8 cellular contexts compared by ENCODE assay signal in the genomic region with DNA sequence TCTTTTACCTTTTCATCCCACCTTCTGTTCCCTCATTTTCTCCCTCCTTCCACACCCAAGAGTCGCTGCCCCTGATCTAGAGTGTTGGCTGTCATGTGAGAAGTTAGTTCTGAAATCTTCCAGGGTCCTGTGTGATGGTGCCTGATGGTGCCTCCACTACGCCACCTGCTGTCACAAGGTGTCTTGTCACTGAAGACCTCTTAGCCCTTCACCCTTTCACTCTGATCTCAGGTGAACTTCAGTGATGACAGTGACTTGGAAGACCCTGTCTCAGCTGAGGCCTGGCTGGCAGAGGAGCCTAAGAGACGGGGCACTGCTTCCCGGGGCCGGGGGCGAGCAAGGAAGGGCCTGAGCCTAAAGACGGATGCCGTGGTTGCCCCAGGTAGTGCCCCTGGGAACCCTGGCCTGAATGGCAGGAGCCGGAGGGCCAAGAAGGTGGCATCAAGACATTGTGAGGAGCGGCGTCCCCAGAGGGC. TPM values are rescaled to one million over a fixed set of nuclear protein-coding genes. Genes with fewer than 3 reads are reported as not detected.
DNase-seq lines count a peak whose midpoint lies in the region.

No MANE protein-coding gene starts in this region.

- peaks cover 61% of the 10 kb centered on the region for H3K36me3 Mint-ChIP-seq in activated CD4-positive, alpha-beta memory T cell treated with anti-CD3 and anti-CD28 coated beads for 36 hours

- H3K9me3 Mint-ChIP-seq in activated CD4-positive, alpha-beta memory T cell treated with anti-CD3 and anti-CD28 coated beads for 36 hours: no peaks in the 10 kb centered on the region

- peaks cover 19% of the 10 kb centered on the region for H3K4me1 Mint-ChIP-seq in activated CD4-positive, alpha-beta memory T cell treated with anti-CD3 and anti-CD28 coated beads for 36 hours (ENCODE audit: low read depth)

- CTCF ChIA-PET in activated CD4-positive, alpha-beta memory T cell treated with anti-CD3 and anti-CD28 coated beads for 36 hours (lab: Charles Lee): interaction anchor here (0.6 to 8.4 kb wide), 17 partner anchors 9 to 222 kb away, joined by 3 to 172 read pairs (median 5); partner anchors contain the start of genes AAAS and ESPL1

- POLR2A ChIA-PET in activated CD4-positive, alpha-beta memory T cell treated with anti-CD3 and anti-CD28 coated beads for 36 hours (lab: Charles Lee): interaction anchor here (1.3 kb wide), 1 partner anchor 18 kb away, joined by 6 read pairs; no protein-coding TSS in a partner anchor

- H3K27me3 Mint-ChIP-seq in activated CD4-positive, alpha-beta memory T cell treated with anti-CD3 and anti-CD28 coated beads for 36 hours: no peaks in the 10 kb centered on the region

- H3K27ac Mint-ChIP-seq in activated CD4-positive, alpha-beta memory T cell treated with anti-CD3 and anti-CD28 coated beads for 36 hours: peak overlapping the region; percentile 68

- intact Hi-C loops in activated CD4-positive, alpha-beta memory T cell treated with anti-CD3 and anti-CD28 coated beads for 36 hours (cut with micrococcal nuclease): loop anchor here (1.0 kb wide), 2 partner anchors 74 to 128 kb away; no protein-coding TSS in a partner anchor

- H3K4me3 Mint-ChIP-seq in activated CD4-positive, alpha-beta memory T cell treated with anti-CD3 and anti-CD28 coated beads for 36 hours: no peak overlapping the region

- DNase-seq in NCI-H2081 (lab: John Stamatoyannopoulos, UW) (peak; percentile 10 to 39), NCI-H2081 treated with DMSO at 0.1 percent for 48 hours (lab: John Stamatoyannopoulos, UW) (no peak), NCI-H2029 treated with DMSO at 0.1 percent for 48 hours (lab: John Stamatoyannopoulos, UW) (peak; percentile 20), ecto neural progenitor cell (ENCODE audit: low spot score) (peak; percentile 72), lung microvascular endothelial cell (ENCODE audit: low read depth in 2 of 2) (peak; percentile 79), cerebellar nuclear complex (lab: John Stamatoyannopoulos, UW) (no peak)
- peak; percentile 76 for DNase-seq in activated CD4-positive, alpha-beta memory T cell treated with anti-CD3 and anti-CD28 coated beads for 36 hours
- peak; percentile 51 for DNase-seq in stimulated activated CD8-positive, alpha-beta memory T cell treated with anti-CD3 and anti-CD28 coated beads, Interleukin-4, amount 100 ng/mL, for 24 hours (ENCODE audit: low read depth)

RNA-seq across cellular contexts. Expression of gene PFDN5, which starts 7.6 kb away (rescaled TPM):
- 100 to 1,000 TPM; 354 to 359 TPM for total RNA-seq in activated CD4-positive, alpha-beta memory T cell treated with anti-CD3 and anti-CD28 coated beads for 36 hours
- 412 and 577 TPM in 2 replicates for total RNA-seq in lung microvascular endothelial cell

RNA-seq across cellular contexts. Expression of gene MYG1, which starts 11.7 kb away (rescaled TPM):
- total RNA-seq in activated CD4-positive, alpha-beta memory T cell treated with anti-CD3 and anti-CD28 coated beads for 36 hours: 10 to 100 TPM; 77.9 to 82.5 TPM
- total RNA-seq in lung microvascular endothelial cell: 31.6 and 35.9 TPM in 2 replicates

RNA-seq across cellular contexts. Expression of gene ESPL1, which starts 19.7 kb away (rescaled TPM):
- 10 to 100 TPM; 70.0 to 77.2 TPM for total RNA-seq in activated CD4-positive, alpha-beta memory T cell treated with anti-CD3 and anti-CD28 coated beads for 36 hours
- total RNA-seq in lung microvascular endothelial cell: 0.99 and 3.7 TPM in 2 replicates

RNA-seq across cellular contexts. Expression of gene AAAS, which starts 33.6 kb away (rescaled TPM):
- total RNA-seq in activated CD4-positive, alpha-beta memory T cell treated with anti-CD3 and anti-CD28 coated beads for 36 hours: 10 to 100 TPM; 74.5 to 80.7 TPM
- 23.8 and 24.6 TPM in 2 replicates for total RNA-seq in lung microvascular endothelial cell

RNA-seq across cellular contexts. Expression of gene SP7, which starts 48.4 kb away (rescaled TPM):
- not detected for total RNA-seq in activated CD4-positive, alpha-beta memory T cell treated with anti-CD3 and anti-CD28 coated beads for 36 hours
- not detected in 2 replicates for total RNA-seq in lung microvascular endothelial cell

Comparison
In these comparisons a context has a peak if more than half of its experiments do, and no peak if none do; other contexts are left out.
1. DNase-seq: peak in NCI-H2081 (2 of 2), NCI-H2029 treated with DMSO at 0.1 percent for 48 hours (single experiment), activated CD4-positive, alpha-beta memory T cell treated with anti-CD3 and anti-CD28 coated beads for 36 hours (single experiment), ecto neural progenitor cell (single experiment), lung microvascular endothelial cell (2 of 2) and stimulated activated CD8-positive, alpha-beta memory T cell treated with anti-CD3 and anti-CD28 coated beads, Interleukin-4, amount 100 ng/mL, for 24 hours (single experiment); none in NCI-H2081 treated with DMSO at 0.1 percent for 48 hours (single experiment) and cerebellar nuclear complex (0 of 2).
2. RNA of gene ESPL1, which starts 19.7 kb away (total RNA-seq): 70.0 to 77.2 TPM in activated CD4-positive, alpha-beta memory T cell treated with anti-CD3 and anti-CD28 coated beads for 36 hours; 0.99 to 3.7 TPM in lung microvascular endothelial cell; every median in the first group is over 10 times any median in the second.